ENCODE assay signal across 16 cellular contexts in genomic region chr17:278055-279028, GRCh38.
"Had no signal": no experiment of that assay in that cellular context is flagged by ENCODE, and none has a peak within 500 bp of the region (broad histone marks: within the 10 kb centered on the region; RNA-seq: fewer than 3 reads in every experiment).

No MANE protein-coding gene starts in this region.

- H3K27ac ChIP-seq: esophagus muscularis mucosa, pancreas, tibial nerve had no signal

- DNase-seq: activated CD4-positive, alpha-beta memory T cell treated with anti-CD3 and anti-CD28 coated beads for 36 hours; activated CD4-positive, alpha-beta T cell treated with anti-CD3 and anti-CD28 coated beads for 1 hour; activated CD8-positive, alpha-beta memory T cell treated with anti-CD3 and anti-CD28 coated beads, Interleukin-2, amount 10 ng/mL, durations not matched to agents 7 days and 5 days; activated T-cell treated with anti-CD3 and anti-CD28 coated beads, Interleukin-2, amount 50 U/mL, for 1 hour; amygdala; cortex of kidney; effector CD4-positive, alpha-beta T cell; stimulated activated naive B cell treated with anti-CD40 and anti-IgM and Interleukin-4, amounts not matched to agents 10 μg/mL and 1 μg/mL and 100 μg/mL, for 72 hours; substantia nigra; T-helper 1 cell; T1000 had no signal

- H3K27me3 ChIP-seq: pancreas, tibial nerve had no signal

- FAIRE-seq: pancreas had no signal

- H3K4me1 ChIP-seq: esophagus muscularis mucosa, pancreas, tibial nerve had no signal

- H3K9me3 ChIP-seq: pancreas, tibial nerve had no signal

- H3K4me3 ChIP-seq: esophagus muscularis mucosa, lung, pancreas, tibial nerve had no signal

- ATAC-seq: activated CD8-positive, alpha-beta memory T cell treated with anti-CD3 and anti-CD28 coated beads, Interleukin-2, amount 10 ng/mL, durations not matched to agents 7 days and 5 days; pancreas; SK-N-SH treated with all-trans-retinoic acid at 6 μM for 48 hours; stimulated activated naive B cell treated with anti-CD40 and anti-IgM and Interleukin-4, amounts not matched to agents 10 μg/mL and 1 μg/mL and 100 μg/mL, for 72 hours had no signal
